11 cellular contexts compared by ENCODE assay signal in genomic region chr5:135887881-135888614, GRCh38. TPM values are rescaled to one million over a fixed set of nuclear protein-coding genes. Genes with fewer than 3 reads are reported as not detected.
DNase-seq lines count a peak whose midpoint lies in the region; ATAC-seq and TF ChIP-seq lines count a peak whose summit lies in the region.
"Had no signal": no experiment of that assay in that cellular context is flagged by ENCODE, and none has a peak within 500 bp of the region (broad histone marks: within the 10 kb centered on the region; RNA-seq: fewer than 3 reads in every experiment).

No MANE protein-coding gene starts in this region.

- no peak overlapping the region for H3K27ac Mint-ChIP-seq in HFFc6

- peaks cover 15% of the 10 kb centered on the region for H3K4me1 Mint-ChIP-seq in HFFc6 (ENCODE audit: low read depth)

- H3K4me3 Mint-ChIP-seq in HFFc6 = 0 out of 2 replicates have a peak overlapping the region, but pooled peaks have one; percentile 26

- no peaks in the 10 kb centered on the region for H3K9me3 Mint-ChIP-seq in HFFc6

- in situ Hi-C loops in astrocyte of the spinal cord (cut with HindIII; ENCODE audit: low sequenced_read_pairs) = no loop called here

- DNase-seq in AG20443 (ENCODE audit: low spot score) = peak; percentile 72
- peak; percentile 29 for DNase-seq in HFFc6
- DNase-seq in astrocyte of the spinal cord (ENCODE audit: low read depth, low spot score) = peak; percentile 34
- peak; percentile 12 for DNase-seq in kidney tubule cell (ENCODE audit: low spot score)
- DNase-seq in SW480 (ENCODE audit: low spot score) = no peak

- no peaks in the 10 kb centered on the region for H3K36me3 Mint-ChIP-seq in HFFc6 (ENCODE audit: low read depth)

- no peak for ATAC-seq in HG03439 (IDR thresholded peaks at IDR 0.05; ENCODE audit: unreplicated experiment)
- no peak for ATAC-seq in GM19395 (IDR thresholded peaks at IDR 0.05; ENCODE audit: unreplicated experiment)
- ATAC-seq in GM19397 (IDR thresholded peaks at IDR 0.05; ENCODE audit: unreplicated experiment) = no peak

- no peak overlapping the region for H3K4me3 ChIP-seq in astrocyte of the spinal cord (ENCODE audit: low read depth, low read length)
- H3K4me3 ChIP-seq: body of pancreas, heart right ventricle had no signal

- no peak for TF ChIP-seq CTCF in HFFc6 (IDR thresholded peaks at IDR 0.05)
- TF ChIP-seq CTCF in astrocyte of the spinal cord (IDR thresholded peaks at IDR 0.05; ENCODE audit: low read depth, low read length) = no peak

- peaks cover 21% of the 10 kb centered on the region for H3K27me3 Mint-ChIP-seq in HFFc6 (ENCODE audit: insufficient read depth)

RNA-seq across cellular contexts. Expression of gene IL9, which starts 7.6 kb away (rescaled TPM):
- total RNA-seq in HFFc6 (2021; fragmentation: NEBNext Ultra II Directional; extraction: Animal tissue kit (Norgen Biotek cat#: 25700)) = not detected
- total RNA-seq: body of pancreas, heart right ventricle, osteocyte had no signal

RNA-seq across cellular contexts. Expression of gene SLC25A48, which starts 53.6 kb away (rescaled TPM):
- total RNA-seq in HFFc6 (2021; fragmentation: NEBNext Ultra II Directional; extraction: Animal tissue kit (Norgen Biotek cat#: 25700)) = not detected
- total RNA-seq: osteocyte had no signal
